18 cellular contexts compared by ENCODE assay signal in the genomic region with DNA sequence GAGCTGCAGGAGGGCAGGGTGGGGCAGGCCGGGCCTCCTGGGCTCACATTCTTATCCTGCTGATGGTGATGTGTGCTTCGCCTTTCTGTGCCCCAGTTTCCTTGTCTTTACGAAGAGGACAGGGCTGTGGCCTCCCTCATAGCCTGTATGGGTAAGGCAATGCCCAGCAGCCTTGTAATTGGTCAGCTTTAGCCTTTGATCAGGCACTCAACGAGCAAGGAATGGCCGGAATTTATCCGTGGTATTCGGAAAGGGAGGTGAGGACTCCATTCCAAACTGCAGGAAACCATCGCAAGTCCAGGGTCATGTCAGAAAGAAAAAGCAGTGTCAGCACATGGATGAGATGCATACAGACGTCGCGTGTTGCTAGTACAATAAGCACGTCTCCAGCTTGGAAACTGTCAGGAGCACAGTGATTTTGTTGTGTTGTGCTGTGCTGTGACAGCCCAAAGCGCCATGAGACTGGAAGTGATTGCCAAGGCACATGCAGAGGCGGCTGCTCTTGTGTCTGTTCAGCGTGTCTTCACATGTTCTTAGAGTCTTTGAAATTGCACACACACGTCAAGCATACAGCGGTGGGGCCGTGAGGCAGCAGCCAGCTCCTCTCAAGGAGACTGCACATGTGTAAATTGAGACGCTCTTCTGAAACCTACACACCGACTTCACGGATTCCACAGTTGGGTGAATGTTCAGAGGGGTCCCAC. TPM values are rescaled to one million over a fixed set of nuclear protein-coding genes. Genes with fewer than 3 reads are reported as not detected.
DNase-seq lines count a peak whose midpoint lies in the region; ATAC-seq, FAIRE-seq and TF ChIP-seq lines count a peak whose summit lies in the region.
"Had no signal": no experiment of that assay in that cellular context is flagged by ENCODE, and none has a peak within 500 bp of the region (broad histone marks: within the 10 kb centered on the region; RNA-seq: fewer than 3 reads in every experiment).

No MANE protein-coding gene starts in this region.

- DNase-seq in AG08396 (ENCODE audit: low spot score) (peak; percentile 45), RWPE1 (ENCODE audit: low spot score) (peak; percentile 84), epithelial cell of esophagus (ENCODE audit: low read depth) (peak; percentile 94), mesendoderm (peak; percentile 91), H54 (ENCODE audit: insufficient read length, low spot score) (no peak)
- DNase-seq: ACHN; activated B cell treated with CpG ODN at 0.5 μM for 24 hours; activated CD8-positive, alpha-beta memory T cell treated with anti-CD3 and anti-CD28 coated beads, Interleukin-2, amount 50 U/mL, for 4 hours; activated naive CD8-positive, alpha-beta T cell treated with anti-CD3 and anti-CD28 coated beads, Interleukin-2, amount 10 ng/mL, durations not matched to agents 7 days and 5 days; DMS 273 treated with DMSO at 0.1 percent for 48 hours; left cardiac atrium; NCI-H2081 treated with DMSO at 0.1 percent for 48 hours had no signal

- no peak for TF ChIP-seq CTCF in RWPE1 (conservative IDR thresholded peaks at IDR 0.05; ENCODE audit: low read depth)
- TF ChIP-seq CTCF in epithelial cell of esophagus (IDR thresholded peaks at IDR 0.05; ENCODE audit: insufficient read depth, low read depth, low read length, missing control alignments) = no peak

- H3K9ac ChIP-seq in mesendoderm (ENCODE audit: low read length) = no peak overlapping the region

- H3K4ac ChIP-seq in mesendoderm (ENCODE audit: low read depth, low read length) = no peak overlapping the region

- H3K4me3 ChIP-seq in epithelial cell of esophagus (ENCODE audit: low read length) (no peak overlapping the region), mesendoderm (ENCODE audit: low read length) (no peak overlapping the region)
- H3K4me3 ChIP-seq: vagina had no signal

- H3K23ac ChIP-seq in mesendoderm (ENCODE audit: low read length) = peak overlapping the region; percentile 45

- peaks cover 47% of the 10 kb centered on the region for H3K79me1 ChIP-seq in mesendoderm (ENCODE audit: low read length)

- POLR2A ChIA-PET in RWPE1 (lab: Yijun Ruan, JAX; ENCODE audit: low non-redundant PET) = interaction anchor here (0.5 to 0.9 kb wide), 2 partner anchors 9 to 12 kb away, joined by 3 to 5 read pairs; no protein-coding TSS in a partner anchor

- H2BK5ac ChIP-seq in mesendoderm (ENCODE audit: low read length) = no peak overlapping the region

- H3K27me3 Mint-ChIP-seq in activated T-helper 17 cell treated with anti-CD3 and anti-CD28 coated beads, Interleukin-2, amount 50 U/mL, for 72 hours = no peaks in the 10 kb centered on the region
- H3K27me3 Mint-ChIP-seq: activated B cell treated with CpG ODN at 0.5 μM for 24 hours; activated naive CD8-positive, alpha-beta T cell treated with anti-CD3 and anti-CD28 coated beads, Interleukin-2, amount 10 ng/mL, durations not matched to agents 7 days and 5 days; dendritic cell treated with granulocyte-macrophage colony-stimulating factor and Interleukin-4, amounts not matched to agents 40 ng/mL and 50 ng/mL, for 4 days had no signal

- no peak overlapping the region for H3K27ac Mint-ChIP-seq in activated T-helper 17 cell treated with anti-CD3 and anti-CD28 coated beads, Interleukin-2, amount 50 U/mL, for 72 hours
- H3K27ac Mint-ChIP-seq: activated B cell treated with CpG ODN at 0.5 μM for 24 hours; activated naive CD8-positive, alpha-beta T cell treated with anti-CD3 and anti-CD28 coated beads, Interleukin-2, amount 10 ng/mL, durations not matched to agents 7 days and 5 days; dendritic cell treated with granulocyte-macrophage colony-stimulating factor and Interleukin-4, amounts not matched to agents 40 ng/mL and 50 ng/mL, for 4 days had no signal

- CTCF ChIA-PET in RWPE1 (lab: Yijun Ruan, JAX) = interaction anchor here (0.6 to 1.8 kb wide), 5 partner anchors 13 to 150 kb away, joined by 3 to 13 read pairs (median 3); no protein-coding TSS in a partner anchor

- H3K18ac ChIP-seq in mesendoderm (ENCODE audit: low read length) = no peak overlapping the region

- H3K4me1 ChIP-seq in mesendoderm (ENCODE audit: control insufficient read depth, low read depth, low read length) = peaks cover 14% of the 10 kb centered on the region

- TF ChIP-seq POLR2A in H54 (IDR thresholded peaks at IDR 0.05; ENCODE audit: low read depth, low read length) = no peak

- H4K8ac ChIP-seq in mesendoderm (ENCODE audit: low read depth, low read length) = no peak overlapping the region

- ATAC-seq in activated T-helper 17 cell treated with anti-CD3 and anti-CD28 coated beads, Interleukin-2, amount 50 U/mL, for 72 hours (replicated peaks) = no peak
- no peak for ATAC-seq in HG03354 (IDR thresholded peaks at IDR 0.05; ENCODE audit: poor library complexity, severe bottlenecking, unreplicated experiment)
- no peak for ATAC-seq in HG03442 (IDR thresholded peaks at IDR 0.05; ENCODE audit: unreplicated experiment)
- ATAC-seq: left cardiac atrium, SK-N-SH treated with all-trans-retinoic acid at 6 μM for 48 hours had no signal

- peaks cover 2% of the 10 kb centered on the region for H3K36me3 ChIP-seq in mesendoderm (ENCODE audit: control insufficient read depth, insufficient read depth, low read length)
- H3K36me3 ChIP-seq: vagina had no signal

- H3K4me2 ChIP-seq in mesendoderm (ENCODE audit: low read length) = no peak overlapping the region

- H4K5ac ChIP-seq in mesendoderm (ENCODE audit: low read length) = no peak overlapping the region

- H3K27ac ChIP-seq in RWPE1 (peak overlapping the region; percentile 86), mesendoderm (ENCODE audit: low read depth, low read length) (no peak overlapping the region)
- H3K27ac ChIP-seq: vagina had no signal

- H3K79me2 ChIP-seq in mesendoderm (ENCODE audit: control insufficient read depth, insufficient read depth, low read length) = peaks cover 94% of the 10 kb centered on the region

- WGBS in mesendoderm (ENCODE audit: extremely low coverage, insufficient coverage, low lambda C conversion rate) = no CpG with 5 or more reads among the region's 21 CpGs

- H3K4me1 Mint-ChIP-seq in activated T-helper 17 cell treated with anti-CD3 and anti-CD28 coated beads, Interleukin-2, amount 50 U/mL, for 72 hours = peaks cover 17% of the 10 kb centered on the region

- H3K56ac ChIP-seq in mesendoderm (ENCODE audit: low read length) = peak overlapping the region; percentile 3

- H2BK15ac ChIP-seq in mesendoderm (replicated peaks; ENCODE audit: low read depth) = no peak overlapping the region

- FAIRE-seq in H54 (lab: Jason Lieb, UNC) = no peak

- no peak overlapping the region for H2BK120ac ChIP-seq in mesendoderm (ENCODE audit: low read depth, low read length)

- no peak overlapping the region for H3K4me3 Mint-ChIP-seq in activated T-helper 17 cell treated with anti-CD3 and anti-CD28 coated beads, Interleukin-2, amount 50 U/mL, for 72 hours
- H3K4me3 Mint-ChIP-seq: activated B cell treated with CpG ODN at 0.5 μM for 24 hours; activated naive CD8-positive, alpha-beta T cell treated with anti-CD3 and anti-CD28 coated beads, Interleukin-2, amount 10 ng/mL, durations not matched to agents 7 days and 5 days; dendritic cell treated with granulocyte-macrophage colony-stimulating factor and Interleukin-4, amounts not matched to agents 40 ng/mL and 50 ng/mL, for 4 days had no signal

- H3K36me3 Mint-ChIP-seq in activated T-helper 17 cell treated with anti-CD3 and anti-CD28 coated beads, Interleukin-2, amount 50 U/mL, for 72 hours (ENCODE audit: low read depth) = peaks cover 21% of the 10 kb centered on the region

- no peak overlapping the region for H2AK5ac ChIP-seq in mesendoderm (ENCODE audit: low read length)

- H3K27me3 ChIP-seq in mesendoderm (ENCODE audit: insufficient read depth, low read length, poor library complexity) = no peaks in the 10 kb centered on the region
- H3K27me3 ChIP-seq: vagina had no signal

- H3K9me3 Mint-ChIP-seq in activated T-helper 17 cell treated with anti-CD3 and anti-CD28 coated beads, Interleukin-2, amount 50 U/mL, for 72 hours = no peaks in the 10 kb centered on the region

RNA-seq across cellular contexts. Expression of gene SS18L1, which starts 6.1 kb away (rescaled TPM):
- 7.7 TPM for polyA plus RNA-seq in mesendoderm (2013, experiment 1 of 2)
- polyA plus RNA-seq in mesendoderm (2013, experiment 2 of 2) = 7.7 TPM
- total RNA-seq in activated T-helper 17 cell treated with anti-CD3 and anti-CD28 coated beads, Interleukin-2, amount 50 U/mL, for 72 hours = 10 to 100 TPM; 16.5 to 17.9 TPM

RNA-seq across cellular contexts. Expression of gene PSMA7, which starts 6.5 kb away (rescaled TPM):
- polyA plus RNA-seq in mesendoderm (2013, experiment 1 of 2) = 431 TPM
- polyA plus RNA-seq in mesendoderm (2013, experiment 2 of 2) = 443 TPM
- 100 to 1,000 TPM; 161 to 334 TPM for total RNA-seq in activated T-helper 17 cell treated with anti-CD3 and anti-CD28 coated beads, Interleukin-2, amount 50 U/mL, for 72 hours

RNA-seq across cellular contexts. Expression of gene LSM14B, which starts 27.4 kb away (rescaled TPM):
- 37.1 TPM for polyA plus RNA-seq in mesendoderm (2013, experiment 1 of 2)
- 39.0 TPM for polyA plus RNA-seq in mesendoderm (2013, experiment 2 of 2)
- 10 to 100 TPM; 25.1 to 29.8 TPM for total RNA-seq in activated T-helper 17 cell treated with anti-CD3 and anti-CD28 coated beads, Interleukin-2, amount 50 U/mL, for 72 hours

RNA-seq across cellular contexts. Expression of gene MTG2, which starts 33.1 kb away (rescaled TPM):
- 19.6 TPM for polyA plus RNA-seq in mesendoderm (2013, experiment 1 of 2)
- 18.5 TPM for polyA plus RNA-seq in mesendoderm (2013, experiment 2 of 2)
- total RNA-seq in activated T-helper 17 cell treated with anti-CD3 and anti-CD28 coated beads, Interleukin-2, amount 50 U/mL, for 72 hours = 10 to 100 TPM; 19.7 to 40.2 TPM
